In the genomic region with DNA sequence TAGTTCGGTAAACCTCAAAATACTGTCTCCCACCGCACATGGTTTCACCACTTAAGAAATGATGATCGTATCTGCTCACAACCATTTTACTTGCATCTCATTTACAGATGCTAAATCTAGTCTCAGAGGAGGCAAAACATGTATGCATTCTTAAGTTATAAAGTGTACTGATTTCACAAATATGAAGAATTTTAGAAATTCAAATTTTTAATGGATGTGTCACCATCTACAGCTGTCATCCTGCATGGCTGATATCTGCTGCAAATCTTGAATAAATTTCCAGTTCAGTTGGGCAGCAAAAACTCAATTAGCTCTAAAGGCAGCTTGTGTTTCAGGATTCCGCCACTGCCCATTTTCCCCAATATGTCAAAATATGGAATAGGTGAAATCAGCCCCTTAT, we compare ENCODE assay signal across 16 cellular contexts.
DNase-seq lines count a peak whose midpoint lies in the region; ATAC-seq and TF ChIP-seq lines count a peak whose summit lies in the region.
"Had no signal": no experiment of that assay in that cellular context is flagged by ENCODE, and none has a peak within 500 bp of the region (broad histone marks: within the 10 kb centered on the region; RNA-seq: fewer than 3 reads in every experiment).

No MANE protein-coding gene starts in this region.

- no peak overlapping the region for H3K9ac ChIP-seq in BLaER1
- no peak overlapping the region for H3K9ac ChIP-seq in Karpas-422 (ENCODE audit: low read length)

- H3K4me1 ChIP-seq in BLaER1 = peaks cover 7% of the 10 kb centered on the region; the same call in 1 of the 2 replicates
- H3K4me1 ChIP-seq in Karpas-422 (ENCODE audit: low read length) = no peaks in the 10 kb centered on the region
- H3K4me1 ChIP-seq in esophagus muscularis mucosa = peaks cover 0 to 6% (median 1%) of the 10 kb centered on the region in 4 donors
- no peaks in the 10 kb centered on the region for H3K4me1 ChIP-seq in sigmoid colon
- peaks cover 5% of the 10 kb centered on the region for H3K4me1 ChIP-seq in hepatocyte (ENCODE audit: insufficient read depth)

- H3K36me3 ChIP-seq in BLaER1 (no peaks in the 10 kb centered on the region), Karpas-422 (ENCODE audit: insufficient read depth, low read length) (no peaks in the 10 kb centered on the region), esophagus muscularis mucosa (no peaks in the 10 kb centered on the region), sigmoid colon (no peaks in the 10 kb centered on the region), hepatocyte (replicated peaks; ENCODE audit: insufficient read depth, low read depth) (no peaks in the 10 kb centered on the region)

- no peak overlapping the region for H3K4me3 Mint-ChIP-seq in WTC11
- H3K4me3 Mint-ChIP-seq: H9 had no signal

- no peak for TF ChIP-seq POLR2A in esophagus muscularis mucosa (IDR thresholded peaks at IDR 0.05; ENCODE audit: low read depth)
- no peak for TF ChIP-seq POLR2A in sigmoid colon (IDR thresholded peaks at IDR 0.05)

- no peak overlapping the region for H3K27ac Mint-ChIP-seq in WTC11
- H3K27ac Mint-ChIP-seq: activated naive CD8-positive, alpha-beta T cell; CD4-positive, alpha-beta T cell; H9 had no signal

- ATAC-seq in WTC11 (no peak), HG03159 (IDR thresholded peaks at IDR 0.05; ENCODE audit: unreplicated experiment) (no peak)

- no peaks in the 10 kb centered on the region for H3K9me2 ChIP-seq in Karpas-422 (replicated peaks; ENCODE audit: insufficient read depth, low read length)
- no peaks in the 10 kb centered on the region for H3K9me2 ChIP-seq in hepatocyte (replicated peaks; ENCODE audit: insufficient read depth)

- H4K20me1 ChIP-seq in BLaER1 (no peaks in the 10 kb centered on the region), Karpas-422 (ENCODE audit: insufficient read depth, low read depth, low read length) (no peaks in the 10 kb centered on the region), hepatocyte (ENCODE audit: insufficient read depth, poor library complexity, severe bottlenecking) (no peaks in the 10 kb centered on the region)

- H3K27me3 ChIP-seq in BLaER1 (no peaks in the 10 kb centered on the region), Karpas-422 (ENCODE audit: low read length) (no peaks in the 10 kb centered on the region), esophagus muscularis mucosa (no peaks in the 10 kb centered on the region), sigmoid colon (no peaks in the 10 kb centered on the region), hepatocyte (no peaks in the 10 kb centered on the region)

- H2AFZ ChIP-seq in Karpas-422 (ENCODE audit: low read length) = no peak overlapping the region
- no peak overlapping the region for H2AFZ ChIP-seq in hepatocyte

- peaks cover 4% of the 10 kb centered on the region; the same call in 1 of the 2 replicates for H3K4me1 Mint-ChIP-seq in WTC11
- H3K4me1 Mint-ChIP-seq: H9 had no signal

- H3K4me2 ChIP-seq in BLaER1 (peak overlapping the region; percentile 54), Karpas-422 (ENCODE audit: low read depth, low read length, poor library complexity, severe bottlenecking) (no peak overlapping the region), hepatocyte (no peak overlapping the region)

- H3K9me3 ChIP-seq in BLaER1 (no peaks in the 10 kb centered on the region), Karpas-422 (ENCODE audit: low read length) (no peaks in the 10 kb centered on the region), esophagus muscularis mucosa (no peaks in the 10 kb centered on the region), sigmoid colon (no peaks in the 10 kb centered on the region), hepatocyte (ENCODE audit: low read depth) (no peaks in the 10 kb centered on the region)

- H3K27ac ChIP-seq in BLaER1 (no peak overlapping the region), Karpas-422 (ENCODE audit: low read length) (no peak overlapping the region), esophagus muscularis mucosa (replicated peaks in 1 of 4) (no peak overlapping the region), sigmoid colon (no peak overlapping the region), hepatocyte (no peak overlapping the region)

- POLR2A ChIA-PET in WTC11 (lab: Charles Lee) = no interaction called here

- TF ChIP-seq EP300 in esophagus muscularis mucosa (IDR thresholded peaks at IDR 0.05) = no peak
- TF ChIP-seq EP300 in sigmoid colon (IDR thresholded peaks at IDR 0.05) = no peak

- no peaks in the 10 kb centered on the region for H3K79me2 ChIP-seq in Karpas-422 (ENCODE audit: low read length)
- no peaks in the 10 kb centered on the region for H3K79me2 ChIP-seq in hepatocyte

- H3K4me3 ChIP-seq in BLaER1 (no peak overlapping the region), Karpas-422 (ENCODE audit: low read length) (peak overlapping the region; percentile 9; the same call in 1 of the 2 replicates), esophagus muscularis mucosa (peak overlapping the region in 3 of 4 donors; percentile 35 to 38 (median 35)), sigmoid colon (peak overlapping the region in 3 of 4 donors; percentile 23 to 42 (median 33)), hepatocyte (no peak overlapping the region)

- intact Hi-C loops in esophagus muscularis mucosa (cut with DNase I) = no loop called here
- intact Hi-C loops in sigmoid colon (cut with DNase I) = no loop called here

- TF ChIP-seq CTCF in esophagus muscularis mucosa (IDR thresholded peaks at IDR 0.05) (no peak), sigmoid colon (IDR thresholded peaks at IDR 0.05) (no peak), WTC11 (IDR thresholded peaks at IDR 0.05) (no peak), hepatocyte (IDR thresholded peaks at IDR 0.05; ENCODE audit: poor library complexity) (no peak)

- H3K9me3 Mint-ChIP-seq in WTC11 = no peaks in the 10 kb centered on the region
- H3K9me3 Mint-ChIP-seq: H9 had no signal

- DNase-seq in Karpas-422 (no peak), esophagus muscularis mucosa (ENCODE audit: extremely low spot score) (no peak), sigmoid colon (no peak), NCI-H187 (lab: John Stamatoyannopoulos, UW) (no peak), WTC11 (ENCODE audit: low spot score) (no peak), hepatocyte (ENCODE audit: low spot score) (no peak)
- DNase-seq: activated CD8-positive, alpha-beta memory T cell treated with anti-CD3 and anti-CD28 coated beads, Interleukin-2, amount 50 U/mL, for 4 hours; CD4-positive, alpha-beta T cell; cerebellar nuclear complex; H9; midbrain; NCI-H2107; SW 1271 had no signal

- H3K27me3 Mint-ChIP-seq in WTC11 (ENCODE audit: low read depth) = no peaks in the 10 kb centered on the region; the same call in 1 of the 2 replicates
- H3K27me3 Mint-ChIP-seq: activated naive CD8-positive, alpha-beta T cell; CD4-positive, alpha-beta T cell had no signal

- H3K36me3 Mint-ChIP-seq in WTC11 = no peaks in the 10 kb centered on the region
- H3K36me3 Mint-ChIP-seq: activated naive CD8-positive, alpha-beta T cell had no signal

- WGBS in esophagus muscularis mucosa = 95% methylated on average over 4 of the region's 4 CpGs
- 95 to 97% methylated on average over 4 of the region's 4 CpGs for WGBS in sigmoid colon, 2 donors
- 97% methylated on average over 4 of the region's 4 CpGs for WGBS in hepatocyte (ENCODE audit: low lambda C conversion rate, missing lambda C conversion rate)

- CTCF ChIA-PET in WTC11 (lab: Charles Lee) = interaction anchor here (0.6 kb wide), 1 partner anchor 166 kb away, joined by 3 read pairs; no protein-coding TSS in a partner anchor

TF ChIP-seq in WTC11, 78 proteins besides CTCF, POLR2A, EP300 and RAD21 (continues in another document):
- TF ChIP-seq RORB (CRISPR knock-in tag; IDR thresholded peaks at IDR 0.05) (no peak), JAZF1 (CRISPR knock-in tag; IDR thresholded peaks at IDR 0.05) (no peak), NR3C1 (CRISPR knock-in tag; conservative IDR thresholded peaks at IDR 0.05; ENCODE audit: low read depth) (no peak)
- TF ChIP-seq, protein P1, sequence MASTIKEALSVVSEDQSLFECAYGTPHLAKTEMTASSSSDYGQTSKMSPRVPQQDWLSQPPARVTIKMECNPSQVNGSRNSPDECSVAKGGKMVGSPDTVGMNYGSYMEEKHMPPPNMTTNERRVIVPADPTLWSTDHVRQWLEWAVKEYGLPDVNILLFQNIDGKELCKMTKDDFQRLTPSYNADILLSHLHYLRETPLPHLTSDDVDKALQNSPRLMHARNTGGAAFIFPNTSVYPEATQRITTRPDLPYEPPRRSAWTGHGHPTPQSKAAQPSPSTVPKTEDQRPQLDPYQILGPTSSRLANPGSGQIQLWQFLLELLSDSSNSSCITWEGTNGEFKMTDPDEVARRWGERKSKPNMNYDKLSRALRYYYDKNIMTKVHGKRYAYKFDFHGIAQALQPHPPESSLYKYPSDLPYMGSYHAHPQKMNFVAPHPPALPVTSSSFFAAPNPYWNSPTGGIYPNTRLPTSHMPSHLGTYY (CRISPR knock-in tag; IDR thresholded peaks at IDR 0.05) = no peak
- TF ChIP-seq, protein P2, sequence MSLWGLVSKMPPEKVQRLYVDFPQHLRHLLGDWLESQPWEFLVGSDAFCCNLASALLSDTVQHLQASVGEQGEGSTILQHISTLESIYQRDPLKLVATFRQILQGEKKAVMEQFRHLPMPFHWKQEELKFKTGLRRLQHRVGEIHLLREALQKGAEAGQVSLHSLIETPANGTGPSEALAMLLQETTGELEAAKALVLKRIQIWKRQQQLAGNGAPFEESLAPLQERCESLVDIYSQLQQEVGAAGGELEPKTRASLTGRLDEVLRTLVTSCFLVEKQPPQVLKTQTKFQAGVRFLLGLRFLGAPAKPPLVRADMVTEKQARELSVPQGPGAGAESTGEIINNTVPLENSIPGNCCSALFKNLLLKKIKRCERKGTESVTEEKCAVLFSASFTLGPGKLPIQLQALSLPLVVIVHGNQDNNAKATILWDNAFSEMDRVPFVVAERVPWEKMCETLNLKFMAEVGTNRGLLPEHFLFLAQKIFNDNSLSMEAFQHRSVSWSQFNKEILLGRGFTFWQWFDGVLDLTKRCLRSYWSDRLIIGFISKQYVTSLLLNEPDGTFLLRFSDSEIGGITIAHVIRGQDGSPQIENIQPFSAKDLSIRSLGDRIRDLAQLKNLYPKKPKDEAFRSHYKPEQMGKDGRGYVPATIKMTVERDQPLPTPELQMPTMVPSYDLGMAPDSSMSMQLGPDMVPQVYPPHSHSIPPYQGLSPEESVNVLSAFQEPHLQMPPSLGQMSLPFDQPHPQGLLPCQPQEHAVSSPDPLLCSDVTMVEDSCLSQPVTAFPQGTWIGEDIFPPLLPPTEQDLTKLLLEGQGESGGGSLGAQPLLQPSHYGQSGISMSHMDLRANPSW (CRISPR knock-in tag; conservative IDR thresholded peaks at IDR 0.05; ENCODE audit: low read depth) = no peak
- TF ChIP-seq, protein P3, sequence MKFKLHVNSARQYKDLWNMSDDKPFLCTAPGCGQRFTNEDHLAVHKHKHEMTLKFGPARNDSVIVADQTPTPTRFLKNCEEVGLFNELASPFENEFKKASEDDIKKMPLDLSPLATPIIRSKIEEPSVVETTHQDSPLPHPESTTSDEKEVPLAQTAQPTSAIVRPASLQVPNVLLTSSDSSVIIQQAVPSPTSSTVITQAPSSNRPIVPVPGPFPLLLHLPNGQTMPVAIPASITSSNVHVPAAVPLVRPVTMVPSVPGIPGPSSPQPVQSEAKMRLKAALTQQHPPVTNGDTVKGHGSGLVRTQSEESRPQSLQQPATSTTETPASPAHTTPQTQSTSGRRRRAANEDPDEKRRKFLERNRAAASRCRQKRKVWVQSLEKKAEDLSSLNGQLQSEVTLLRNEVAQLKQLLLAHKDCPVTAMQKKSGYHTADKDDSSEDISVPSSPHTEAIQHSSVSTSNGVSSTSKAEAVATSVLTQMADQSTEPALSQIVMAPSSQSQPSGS (CRISPR knock-in tag; IDR thresholded peaks at IDR 0.05; ENCODE audit: borderline replicate concordance, low read depth) = no peak

Comparison
In these comparisons a context has a peak if more than half of its experiments do, and no peak if none do; other contexts are left out.
1. H3K4me3 ChIP-seq: peak in Karpas-422 (single experiment), esophagus muscularis mucosa (3 of 4) and sigmoid colon (3 of 4); none in BLaER1 (single experiment) and hepatocyte (single experiment).